In genomic region chr14:23953464-23954278, GRCh38 we compare ENCODE assay signal across 8 cellular contexts. TPM values are rescaled to one million over a fixed set of nuclear protein-coding genes. Genes with fewer than 3 reads are reported as not detected.
DNase-seq lines count a peak whose midpoint lies in the region; ATAC-seq and TF ChIP-seq lines count a peak whose summit lies in the region.

DHRS4 (plus strand) TSS chr14:23953770; CDS start chr14:23953789, 19 bp downstream.

- H3K18ac ChIP-seq in neuronal stem cell (ENCODE audit: low read length): peak within 1 kb of the TSS; percentile 77

- peak; percentile 35 for DNase-seq in GF-D8 (lab: John Stamatoyannopoulos, UW)
- DNase-seq in HAP-1 (ENCODE audit: low spot score in 2 of 2): peak; percentile 70 to 90
- peak; percentile 65 for DNase-seq in MM.1S
- DNase-seq in SIG-M5 treated with dmso at 0.1 percent for 504 hours (lab: John Stamatoyannopoulos, UW; ENCODE audit: unreplicated experiment): peak; percentile 67
- peak; percentile 75 for DNase-seq in activated gamma-delta T cell treated with Interleukin-2 at 50 U/mL for 16 hours
- DNase-seq in foreskin keratinocyte: peak; percentile 66 to 79
- DNase-seq in neuronal stem cell (ENCODE audit: low spot score): peak; percentile 78

- H3K9me3 ChIP-seq in HAP-1 (no peaks in the 10 kb centered on the region), MM.1S (replicated peaks; ENCODE audit: insufficient read depth, low read length) (no peaks in the 10 kb centered on the region), neuronal stem cell (replicated peaks in 1 of 2; ENCODE audit: control insufficient read depth in 2 of 2, insufficient read depth in 1 of 2, low read depth in 1 of 2, low read length in 2 of 2) (peaks cover 0 to 7% of the 10 kb centered on the region in 2 donors)

- H3K9ac ChIP-seq in MM.1S (ENCODE audit: low read length) (peak within 1 kb of the TSS; percentile 59; the same call in 1 of the 2 replicates), neuronal stem cell (ENCODE audit: low read depth, low read length, poor library complexity) (peak within 1 kb of the TSS; percentile 87)

- H2AK5ac ChIP-seq in neuronal stem cell (ENCODE audit: low read depth, low read length): no peak within 1 kb of the TSS

- H3K4me2 ChIP-seq in MM.1S (ENCODE audit: low read depth, low read length) (peak within 1 kb of the TSS; percentile 37; the same call in 1 of the 2 replicates), neuronal stem cell (ENCODE audit: insufficient read depth, low read length, poor library complexity, severe bottlenecking) (peak within 1 kb of the TSS; percentile 63)

- H4K91ac ChIP-seq in neuronal stem cell (ENCODE audit: low read depth, low read length, poor library complexity): no peak within 1 kb of the TSS

- H3K14ac ChIP-seq in neuronal stem cell (ENCODE audit: low read length): no peak within 1 kb of the TSS

- H2BK15ac ChIP-seq in neuronal stem cell (ENCODE audit: low read length): no peak within 1 kb of the TSS

- H3K4me3 ChIP-seq in HAP-1 (peak within 1 kb of the TSS; percentile 74), MM.1S (ENCODE audit: low read length) (peak within 1 kb of the TSS; percentile 69), neuronal stem cell (ENCODE audit: low read length in 2 of 2) (peak within 1 kb of the TSS; percentile 84 to 89)

- peak; percentile 98 for ATAC-seq in foreskin keratinocyte

- TF ChIP-seq CTCF in MM.1S (IDR thresholded peaks at IDR 0.05; ENCODE audit: low read length) (peak; percentile 55), foreskin keratinocyte (conservative IDR thresholded peaks at IDR 0.05) (peak; percentile 84), subcutaneous adipose tissue (IDR thresholded peaks at IDR 0.05; ENCODE audit: low read depth) (no peak)

- H3K79me2 ChIP-seq in MM.1S (ENCODE audit: low read length): no peaks in the 10 kb centered on the region

- no peaks in the 10 kb centered on the region for H3K79me1 ChIP-seq in neuronal stem cell (ENCODE audit: low read depth, low read length)

- WGBS in neuronal stem cell (ENCODE audit: extremely low coverage in 2 of 2, insufficient read length in 2 of 2, insufficient replicate concordance in 1 of 2), 2 donors: no CpG with 5 or more reads among the region's 44 CpGs

- H3K27ac ChIP-seq in MM.1S (ENCODE audit: low read length) (no peak within 1 kb of the TSS), foreskin keratinocyte (peak within 1 kb of the TSS; percentile 66), neuronal stem cell (replicated peaks; ENCODE audit: low read length) (peak within 1 kb of the TSS; percentile 52)

- H2BK12ac ChIP-seq in neuronal stem cell (ENCODE audit: low read length): no peak within 1 kb of the TSS

- H2BK5ac ChIP-seq in neuronal stem cell (ENCODE audit: low read length): no peak within 1 kb of the TSS

- H3K4ac ChIP-seq in neuronal stem cell (ENCODE audit: low read length): no peak within 1 kb of the TSS

- H3K36me3 ChIP-seq in HAP-1 (replicated peaks) (no peaks in the 10 kb centered on the region), MM.1S (replicated peaks; ENCODE audit: insufficient read depth, low read length) (no peaks in the 10 kb centered on the region), neuronal stem cell (replicated peaks in 1 of 2; ENCODE audit: control insufficient read depth in 2 of 2, insufficient read depth in 2 of 2, low read length in 2 of 2) (peaks cover 0 to 3% of the 10 kb centered on the region in 2 donors)

- H3K23ac ChIP-seq in neuronal stem cell (ENCODE audit: low read depth, low read length, poor library complexity): no peak within 1 kb of the TSS

- no peaks in the 10 kb centered on the region for H3K4me1 ChIP-seq in HAP-1
- H3K4me1 ChIP-seq in MM.1S (ENCODE audit: low read length): no peaks in the 10 kb centered on the region
- H3K4me1 ChIP-seq in foreskin keratinocyte: no peaks in the 10 kb centered on the region
- H3K4me1 ChIP-seq in neuronal stem cell (ENCODE audit: control insufficient read depth in 2 of 2, insufficient read depth in 1 of 2, low read depth in 1 of 2, low read length in 2 of 2): peaks cover 2 to 5% of the 10 kb centered on the region in 2 donors

- no peaks in the 10 kb centered on the region for H3K9me2 ChIP-seq in MM.1S (replicated peaks; ENCODE audit: insufficient read depth, low read length)

- in situ Hi-C loops in HAP-1 (cut with MboI; ENCODE audit: low sequenced_read_pairs): no loop called here

- no peaks in the 10 kb centered on the region for H4K20me1 ChIP-seq in MM.1S (ENCODE audit: insufficient read depth, low read length)

- H3F3A ChIP-seq in MM.1S (ENCODE audit: insufficient read depth, low read length): no peaks in the 10 kb centered on the region

- H2BK120ac ChIP-seq in neuronal stem cell (ENCODE audit: low read depth, low read length): no peak within 1 kb of the TSS

- H3K27me3 ChIP-seq in HAP-1 (ENCODE audit: low read depth) (no peaks in the 10 kb centered on the region), MM.1S (replicated peaks; ENCODE audit: insufficient read depth, low read length) (no peaks in the 10 kb centered on the region), foreskin keratinocyte (no peaks in the 10 kb centered on the region), neuronal stem cell (ENCODE audit: control insufficient read depth in 3 of 3, insufficient read depth in 3 of 3, low read depth in 1 of 3, low read length in 3 of 3) (no peaks in the 10 kb centered on the region)

- no peak within 1 kb of the TSS for H4K8ac ChIP-seq in neuronal stem cell (ENCODE audit: low read depth, low read length)

- H2AFZ ChIP-seq in MM.1S (ENCODE audit: low read length) (peak within 1 kb of the TSS; percentile 63), neuronal stem cell (ENCODE audit: low read length) (peak within 1 kb of the TSS; percentile 92)

RNA-seq across cellular contexts. Expression of gene DHRS4, which starts in this region (rescaled TPM):
- 25.6 and 29.2 TPM in 2 replicates for total RNA-seq in foreskin keratinocyte
- polyA plus RNA-seq in foreskin keratinocyte: 34.2 and 39.0 TPM in 2 replicates
- polyA plus RNA-seq in neuronal stem cell (2013, experiment 1 of 2): 12.9 TPM
- polyA plus RNA-seq in neuronal stem cell (2013, experiment 2 of 2): 14.1 TPM
- 10 to 100 TPM; 42.0 to 60.7 (median 45.8) TPM for total RNA-seq in subcutaneous adipose tissue
